In genomic region chr15:70185251-70185711, GRCh38 we compare ENCODE assay signal across 27 cellular contexts.
A peak's percentile ranks its signal among the peaks of the same experiment; 100 is the strongest.
DNase-seq lines count a peak whose midpoint lies in the region; ATAC-seq and TF ChIP-seq lines count a peak whose summit lies in the region.
"Had no signal": no experiment of that assay in that cellular context is flagged by ENCODE, and none has a peak within 500 bp of the region (broad histone marks: within the 10 kb centered on the region; RNA-seq: fewer than 3 reads in every experiment).

No MANE protein-coding gene starts in this region.

- no peaks in the 10 kb centered on the region for H3K27me3 ChIP-seq in BLaER1 treated with 17β-estradiol and CSF1 and Interleukin-3, amounts not matched to agents 10 nM and 100 nM
- H3K27me3 ChIP-seq: right atrium auricular region, testis had no signal

- peaks cover 33% of the 10 kb centered on the region for H3K4me1 Mint-ChIP-seq in nephron
- peaks cover 3% of the 10 kb centered on the region for H3K4me1 Mint-ChIP-seq in chondrocyte (ENCODE audit: low read depth)

- ATAC-seq in HG03342 (IDR thresholded peaks at IDR 0.05; ENCODE audit: unreplicated experiment), result no peak
- ATAC-seq: activated T-cell treated with anti-CD3 and anti-CD28 coated beads, Interleukin-2, amount 50 U/mL, for 72 hours; left lobe of liver; naive thymus-derived CD8-positive, alpha-beta T cell had no signal

- peak overlapping the region in 6 of 11 experiments; percentile 41 to 65 (median 57); a peak in 4 of 22 replicates for H3K4me2 ChIP-seq in BLaER1 treated with 17β-estradiol and CSF1 and Interleukin-3, amounts not matched to agents 10 nM and 100 nM

- peaks cover 13 to 28% (median 22%) of the 10 kb centered on the region in 10 experiments for H3K4me1 ChIP-seq in BLaER1 treated with 17β-estradiol and CSF1 and Interleukin-3, amounts not matched to agents 10 nM and 100 nM
- H3K4me1 ChIP-seq: HAP-1, parathyroid adenoma, right atrium auricular region had no signal

- H3K36me3 Mint-ChIP-seq in nephron (ENCODE audit: low read depth), result no peaks in the 10 kb centered on the region
- no peaks in the 10 kb centered on the region for H3K36me3 Mint-ChIP-seq in chondrocyte (ENCODE audit: low read depth)
- H3K36me3 Mint-ChIP-seq: naive thymus-derived CD8-positive, alpha-beta T cell had no signal

- no peaks in the 10 kb centered on the region for H3K36me3 ChIP-seq in BLaER1 treated with 17β-estradiol and CSF1 and Interleukin-3, amounts not matched to agents 10 nM and 100 nM
- H3K36me3 ChIP-seq: HAP-1, heart left ventricle, right atrium auricular region had no signal

- H3K27ac Mint-ChIP-seq in nephron, result peak overlapping the region; percentile 72 to 75 (median 75)
- H3K27ac Mint-ChIP-seq in chondrocyte (ENCODE audit: unreplicated experiment), result no peak overlapping the region
- H3K27ac Mint-ChIP-seq: activated CD4-positive, alpha-beta T cell treated with anti-CD3 and anti-CD28 coated beads, Interleukin-2, amount 10 ng/mL, durations not matched to agents 7 days and 5 days; activated naive CD4-positive, alpha-beta T cell treated with anti-CD3 and anti-CD28 coated beads for 36 hours; activated T-cell treated with anti-CD3 and anti-CD28 coated beads, Interleukin-2, amount 50 U/mL, for 72 hours; IgD-negative memory B cell had no signal

- no peak overlapping the region for H3K4me3 ChIP-seq in BLaER1 treated with 17β-estradiol and CSF1 and Interleukin-3, amounts not matched to agents 10 nM and 100 nM
- H3K4me3 ChIP-seq: dorsolateral prefrontal cortex, HAP-1, heart left ventricle, right atrium auricular region, SK-N-MC, testis had no signal

- H4K20me1 ChIP-seq in BLaER1 treated with 17β-estradiol and CSF1 and Interleukin-3, amounts not matched to agents 10 nM and 100 nM, result no peaks in the 10 kb centered on the region; a peak in 3 of 22 replicates

- no peak overlapping the region for H3K4me3 Mint-ChIP-seq in nephron
- H3K4me3 Mint-ChIP-seq in chondrocyte (ENCODE audit: unreplicated experiment), result no peak overlapping the region
- H3K4me3 Mint-ChIP-seq: activated CD4-positive, alpha-beta T cell treated with anti-CD3 and anti-CD28 coated beads, Interleukin-2, amount 10 ng/mL, durations not matched to agents 7 days and 5 days; activated naive CD4-positive, alpha-beta T cell treated with anti-CD3 and anti-CD28 coated beads for 36 hours; activated T-cell treated with anti-CD3 and anti-CD28 coated beads, Interleukin-2, amount 50 U/mL, for 72 hours; IgD-negative memory B cell; naive thymus-derived CD8-positive, alpha-beta T cell had no signal

- H3K27ac ChIP-seq in BLaER1 treated with 17β-estradiol and CSF1 and Interleukin-3, amounts not matched to agents 10 nM and 100 nM, result no peak overlapping the region
- H3K27ac ChIP-seq: C4-2B, dorsolateral prefrontal cortex, heart left ventricle, parathyroid adenoma, right atrium auricular region, RWPE1, SK-N-MC, testis, VCaP had no signal

- H3K9me3 Mint-ChIP-seq in nephron (peaks cover 5% of the 10 kb centered on the region), chondrocyte (ENCODE audit: low read depth) (no peaks in the 10 kb centered on the region)
- H3K9me3 Mint-ChIP-seq: activated CD4-positive, alpha-beta T cell treated with anti-CD3 and anti-CD28 coated beads, Interleukin-2, amount 10 ng/mL, durations not matched to agents 7 days and 5 days; activated naive CD4-positive, alpha-beta T cell treated with anti-CD3 and anti-CD28 coated beads for 36 hours; activated T-cell treated with anti-CD3 and anti-CD28 coated beads, Interleukin-2, amount 50 U/mL, for 72 hours; naive thymus-derived CD8-positive, alpha-beta T cell had no signal

- peak; percentile 61 for DNase-seq in NCI-H69 (lab: John Stamatoyannopoulos, UW)
- DNase-seq in astrocyte of the hippocampus (ENCODE audit: low read depth, low spot score), result peak; percentile 59
- no peak for DNase-seq in cerebellum (ENCODE audit: low spot score)
- no peak for DNase-seq in GF-D8 (lab: John Stamatoyannopoulos, UW)
- no peak for DNase-seq in chondrocyte (ENCODE audit: low spot score)
- DNase-seq: activated CD4-positive, alpha-beta T cell treated with anti-CD3 and anti-CD28 coated beads, Interleukin-2, amount 10 ng/mL, durations not matched to agents 7 days and 5 days; activated naive CD4-positive, alpha-beta T cell treated with anti-CD3 and anti-CD28 coated beads for 36 hours; activated T-cell treated with anti-CD3 and anti-CD28 coated beads, Interleukin-2, amount 50 U/mL, for 72 hours; dorsolateral prefrontal cortex; heart left ventricle; MM.1S; naive thymus-derived CD8-positive, alpha-beta T cell; NCI-H1436; stimulated activated naive CD4-positive, alpha-beta T cell treated with Interleukin-2 at 50 U/mL for 16 hours; testis had no signal

- TF ChIP-seq CTCF in nephron (IDR thresholded peaks at IDR 0.05; ENCODE audit: unreplicated experiment in 3 of 3), result no peak
- no peak for TF ChIP-seq CTCF in chondrocyte (IDR thresholded peaks at IDR 0.05)

- no peaks in the 10 kb centered on the region for H3K9me3 ChIP-seq in BLaER1 treated with 17β-estradiol and CSF1 and Interleukin-3, amounts not matched to agents 10 nM and 100 nM (replicated peaks in 1 of 11)
- H3K9me3 ChIP-seq: HAP-1, heart left ventricle, right atrium auricular region, testis had no signal

- H3K27me3 Mint-ChIP-seq in nephron (ENCODE audit: low read depth) (peaks cover 36% of the 10 kb centered on the region), chondrocyte (ENCODE audit: low read depth) (peaks cover 24% of the 10 kb centered on the region)

- H3K9ac ChIP-seq in BLaER1 treated with 17β-estradiol and CSF1 and Interleukin-3, amounts not matched to agents 10 nM and 100 nM, result no peak overlapping the region
- H3K9ac ChIP-seq: parathyroid adenoma had no signal

Comparison
In these comparisons a context has a peak if more than half of its experiments do, and no peak if none do; other contexts are left out.
1. DNase-seq: peak in NCI-H69 (single experiment) and astrocyte of the hippocampus (single experiment); none in cerebellum (single experiment), GF-D8 (single experiment) and chondrocyte (single experiment).